In the genomic region with DNA sequence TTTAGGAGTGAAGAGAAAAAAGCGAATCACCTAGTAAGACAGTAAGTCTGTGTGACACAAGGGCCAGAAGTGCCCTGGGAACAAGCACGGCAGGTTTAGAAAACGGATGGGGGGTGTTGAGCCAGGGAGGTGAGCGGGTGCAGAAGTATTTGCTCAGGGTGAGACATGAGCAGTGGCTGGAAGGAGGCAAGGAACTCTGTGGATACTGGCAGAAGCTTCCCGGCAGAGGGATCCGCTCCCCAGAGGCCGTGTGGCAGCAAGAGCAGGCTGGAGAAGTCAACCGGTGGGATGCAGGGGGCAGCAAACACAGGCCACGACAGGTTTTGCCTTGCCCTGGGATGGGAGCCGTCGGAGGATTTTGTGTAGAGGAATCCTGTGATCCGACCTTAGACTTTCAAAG, we compare ENCODE assay signal across 8 cellular contexts. TPM values are rescaled to one million over a fixed set of nuclear protein-coding genes. Genes with fewer than 3 reads are reported as not detected.
DNase-seq lines count a peak whose midpoint lies in the region; ATAC-seq and TF ChIP-seq lines count a peak whose summit lies in the region.

No MANE protein-coding gene starts in this region.

- H3K9ac ChIP-seq in mesenchymal stem cell (ENCODE audit: low read length): peak overlapping the region; percentile 99

- no peak overlapping the region for H2BK120ac ChIP-seq in mesenchymal stem cell (ENCODE audit: low read depth, low read length)

- DNase-seq in stimulated activated naive CD8-positive, alpha-beta T cell treated with anti-CD3 and anti-CD28 coated beads, Interleukin-15, Interleukin-2, amounts not matched to agents 100 U/mL and 50 U/mL, for 24 hours: no peak
- no peak for DNase-seq in activated naive CD8-positive, alpha-beta T cell treated with anti-CD3 and anti-CD28 coated beads for 36 hours
- DNase-seq in mesenchymal stem cell (no peak), esophagus muscularis mucosa (ENCODE audit: extremely low spot score) (no peak), COR-L47 (lab: John Stamatoyannopoulos, UW) (no peak)

- H3K27ac Mint-ChIP-seq in stimulated activated naive CD8-positive, alpha-beta T cell treated with anti-CD3 and anti-CD28 coated beads, Interleukin-15, Interleukin-2, amounts not matched to agents 100 ng/mL and 50 ng/mL, for 24 hours: peak overlapping the region; percentile 22
- no peak overlapping the region for H3K27ac Mint-ChIP-seq in activated naive CD8-positive, alpha-beta T cell treated with anti-CD3 and anti-CD28 coated beads for 36 hours

- no peaks in the 10 kb centered on the region for H3K9me3 ChIP-seq in mesenchymal stem cell (ENCODE audit: control insufficient read depth, low read length)
- H3K9me3 ChIP-seq in esophagus muscularis mucosa: no peaks in the 10 kb centered on the region

- TF ChIP-seq EP300 in esophagus muscularis mucosa (IDR thresholded peaks at IDR 0.05): no peak

- H3K79me1 ChIP-seq in mesenchymal stem cell (replicated peaks; ENCODE audit: low read length, poor library complexity, severe bottlenecking): peaks cover 43% of the 10 kb centered on the region

- H3K4me2 ChIP-seq in mesenchymal stem cell (ENCODE audit: low read length, poor library complexity, severe bottlenecking): no peak overlapping the region

- no peak overlapping the region for H2BK12ac ChIP-seq in mesenchymal stem cell (ENCODE audit: low read length in 2 of 2)

- no peak overlapping the region for H4K91ac ChIP-seq in mesenchymal stem cell (ENCODE audit: low read length)

- peaks cover 18% of the 10 kb centered on the region for H3K36me3 Mint-ChIP-seq in stimulated activated naive CD8-positive, alpha-beta T cell treated with anti-CD3 and anti-CD28 coated beads, Interleukin-15, Interleukin-2, amounts not matched to agents 100 ng/mL and 50 ng/mL, for 24 hours (ENCODE audit: low read depth)
- H3K36me3 Mint-ChIP-seq in activated naive CD8-positive, alpha-beta T cell treated with anti-CD3 and anti-CD28 coated beads for 36 hours: peaks cover 6% of the 10 kb centered on the region

- H3K18ac ChIP-seq in mesenchymal stem cell (ENCODE audit: low read depth in 1 of 2, low read length in 2 of 2): no peak overlapping the region

- H2BK15ac ChIP-seq in mesenchymal stem cell (ENCODE audit: low read depth, poor library complexity, severe bottlenecking): no peak overlapping the region

- H3K9me3 Mint-ChIP-seq in stimulated activated naive CD8-positive, alpha-beta T cell treated with anti-CD3 and anti-CD28 coated beads, Interleukin-15, Interleukin-2, amounts not matched to agents 100 ng/mL and 50 ng/mL, for 24 hours: no peaks in the 10 kb centered on the region
- no peaks in the 10 kb centered on the region for H3K9me3 Mint-ChIP-seq in activated naive CD8-positive, alpha-beta T cell treated with anti-CD3 and anti-CD28 coated beads for 36 hours

- no peak for TF ChIP-seq POLR2A in esophagus muscularis mucosa (IDR thresholded peaks at IDR 0.05; ENCODE audit: low read depth)

- no peaks in the 10 kb centered on the region for H3K27me3 ChIP-seq in mesenchymal stem cell (ENCODE audit: control insufficient read depth in 1 of 2, insufficient read depth in 1 of 2, low read length in 2 of 2)
- no peaks in the 10 kb centered on the region for H3K27me3 ChIP-seq in esophagus muscularis mucosa

- peak overlapping the region in 1 of 2 experiments; percentile 86 for H3K23ac ChIP-seq in mesenchymal stem cell (ENCODE audit: low read length in 2 of 2)

- no peak overlapping the region for H2AFZ ChIP-seq in mesenchymal stem cell (ENCODE audit: low read depth, low read length)

- H3K4ac ChIP-seq in mesenchymal stem cell (ENCODE audit: low read depth in 1 of 2, low read length in 2 of 2): peak overlapping the region in 1 of 2 experiments; percentile 13

- no peak overlapping the region for H3K27ac ChIP-seq in mesenchymal stem cell (ENCODE audit: low read length, poor library complexity, severe bottlenecking)
- no peak overlapping the region for H3K27ac ChIP-seq in esophagus muscularis mucosa (replicated peaks in 1 of 4)

- H2BK5ac ChIP-seq in mesenchymal stem cell (ENCODE audit: low read depth, low read length, poor library complexity, severe bottlenecking): no peak overlapping the region

- intact Hi-C loops in esophagus muscularis mucosa (cut with DNase I): loop anchor here (5.0 to 10.0 kb wide), 2 partner anchors 37 to 180 kb away; no protein-coding TSS in a partner anchor

- no peak overlapping the region for H2AK5ac ChIP-seq in mesenchymal stem cell (ENCODE audit: low read length, severe bottlenecking)

- peaks cover 28 to 31% of the 10 kb centered on the region in 2 experiments for H3K36me3 ChIP-seq in mesenchymal stem cell (ENCODE audit: control insufficient read depth in 1 of 2, insufficient read depth in 2 of 2, low read depth in 1 of 2, low read length in 2 of 2)
- H3K36me3 ChIP-seq in esophagus muscularis mucosa: peaks cover 20 to 29% (median 26%) of the 10 kb centered on the region in 4 donors

- H3K4me1 Mint-ChIP-seq in stimulated activated naive CD8-positive, alpha-beta T cell treated with anti-CD3 and anti-CD28 coated beads, Interleukin-15, Interleukin-2, amounts not matched to agents 100 ng/mL and 50 ng/mL, for 24 hours (ENCODE audit: low read depth): peaks cover 34% of the 10 kb centered on the region
- H3K4me1 Mint-ChIP-seq in activated naive CD8-positive, alpha-beta T cell treated with anti-CD3 and anti-CD28 coated beads for 36 hours: peaks cover 25% of the 10 kb centered on the region

- no peak overlapping the region for H3K4me3 ChIP-seq in mesenchymal stem cell (ENCODE audit: insufficient read depth in 1 of 2, low read depth in 1 of 2, low read length in 2 of 2)
- no peak overlapping the region for H3K4me3 ChIP-seq in esophagus muscularis mucosa

- ATAC-seq in stimulated activated naive CD8-positive, alpha-beta T cell treated with anti-CD3 and anti-CD28 coated beads, Interleukin-15, Interleukin-2, amounts not matched to agents 100 U/mL and 50 U/mL, for 24 hours: no peak
- no peak for ATAC-seq in HG03175 (IDR thresholded peaks at IDR 0.05; ENCODE audit: unreplicated experiment)
- no peak for ATAC-seq in HG03097 (IDR thresholded peaks at IDR 0.05; ENCODE audit: low FRiP score, unreplicated experiment)

- H3K4me1 ChIP-seq in mesenchymal stem cell (ENCODE audit: control insufficient read depth, insufficient read depth, low read depth, low read length): peaks cover 24% of the 10 kb centered on the region
- H3K4me1 ChIP-seq in esophagus muscularis mucosa: peaks cover 18 to 38% (median 35%) of the 10 kb centered on the region in 4 donors

- H4K8ac ChIP-seq in mesenchymal stem cell (ENCODE audit: low read length): peak overlapping the region; percentile 7

- no peak for TF ChIP-seq CTCF in esophagus muscularis mucosa (IDR thresholded peaks at IDR 0.05)

- peak overlapping the region; percentile 86 for H3K4me3 Mint-ChIP-seq in stimulated activated naive CD8-positive, alpha-beta T cell treated with anti-CD3 and anti-CD28 coated beads, Interleukin-15, Interleukin-2, amounts not matched to agents 100 ng/mL and 50 ng/mL, for 24 hours
- peak overlapping the region; percentile 88 for H3K4me3 Mint-ChIP-seq in activated naive CD8-positive, alpha-beta T cell treated with anti-CD3 and anti-CD28 coated beads for 36 hours

- 81% methylated on average over 12 of the region's 12 CpGs for WGBS in mesenchymal stem cell
- 88% methylated on average over 11 of the region's 12 CpGs for WGBS in esophagus muscularis mucosa

- H3K14ac ChIP-seq in mesenchymal stem cell (ENCODE audit: low read length in 2 of 2): no peak overlapping the region

- no peaks in the 10 kb centered on the region for H3K27me3 Mint-ChIP-seq in stimulated activated naive CD8-positive, alpha-beta T cell treated with anti-CD3 and anti-CD28 coated beads, Interleukin-15, Interleukin-2, amounts not matched to agents 100 ng/mL and 50 ng/mL, for 24 hours
- no peaks in the 10 kb centered on the region for H3K27me3 Mint-ChIP-seq in activated naive CD8-positive, alpha-beta T cell treated with anti-CD3 and anti-CD28 coated beads for 36 hours

RNA-seq across cellular contexts. Expression of gene UVSSA, which starts 2.3 kb away (rescaled TPM):
- total RNA-seq in activated naive CD8-positive, alpha-beta T cell treated with anti-CD3 and anti-CD28 coated beads for 36 hours: 10 to 100 TPM; 13.2 to 14.1 TPM
- 4.8 TPM for polyA plus RNA-seq in mesenchymal stem cell (2013, experiment 1 of 2)
- 4.3 TPM for polyA plus RNA-seq in mesenchymal stem cell (2013, experiment 2 of 2)
- total RNA-seq in esophagus muscularis mucosa: 10 to 100 TPM in 3 of 4 donors, 1 to 10 TPM in 1; 8.9 to 16.5 (median 13.1) TPM

RNA-seq across cellular contexts. Expression of gene MAEA, which starts 55.0 kb away (rescaled TPM):
- 10 to 100 TPM; 51.3 to 53.2 TPM for total RNA-seq in activated naive CD8-positive, alpha-beta T cell treated with anti-CD3 and anti-CD28 coated beads for 36 hours
- polyA plus RNA-seq in mesenchymal stem cell (2013, experiment 1 of 2): 37.6 TPM
- 37.1 TPM for polyA plus RNA-seq in mesenchymal stem cell (2013, experiment 2 of 2)
- total RNA-seq in esophagus muscularis mucosa: 10 to 100 TPM; 54.5 to 63.1 (median 59.8) TPM
